Comparison of ENCODE assay signal across 24 cellular contexts in the genomic region with DNA sequence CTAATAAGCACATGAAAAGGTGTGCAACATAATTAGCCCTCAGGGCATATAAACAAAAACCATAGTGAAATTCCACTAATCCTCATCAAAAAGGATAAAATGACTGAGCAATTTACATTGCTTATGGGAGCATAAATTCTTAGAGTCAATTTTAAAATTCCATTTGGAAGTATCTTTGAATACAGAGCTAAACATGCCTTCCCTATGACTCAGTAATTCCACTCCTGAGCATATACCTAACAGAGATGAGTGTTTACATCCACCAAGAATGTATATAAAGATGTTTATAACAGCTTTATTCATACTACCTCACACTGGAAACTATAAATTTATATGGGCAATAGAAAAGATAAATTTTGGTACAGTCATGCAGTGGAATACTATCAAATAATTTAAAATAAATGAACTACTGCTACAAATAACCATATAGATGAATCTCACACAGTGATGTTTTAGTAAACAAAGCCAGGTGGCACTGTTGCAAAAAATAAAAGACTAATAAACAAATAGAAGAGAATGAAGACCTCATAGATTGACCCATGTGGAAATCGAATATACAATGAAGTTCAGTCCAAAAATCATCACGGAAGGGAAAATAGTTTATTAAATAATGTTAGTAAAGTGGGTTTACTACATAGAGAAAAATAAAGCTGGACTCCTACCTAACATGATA. TPM values are rescaled to one million over a fixed set of nuclear protein-coding genes. Genes with fewer than 3 reads are reported as not detected.
DNase-seq lines count a peak whose midpoint lies in the region; FAIRE-seq and TF ChIP-seq lines count a peak whose summit lies in the region.
"Had no signal": no experiment of that assay in that cellular context is flagged by ENCODE, and none has a peak within 500 bp of the region (broad histone marks: within the 10 kb centered on the region; RNA-seq: fewer than 3 reads in every experiment).

No MANE protein-coding gene starts in this region.

- no peak overlapping the region for H2AFZ ChIP-seq in GM23248
- H2AFZ ChIP-seq in Karpas-422 (ENCODE audit: low read length): no peak overlapping the region

- FAIRE-seq in A204.1 (lab: Jason Lieb, UNC): peak; percentile 11
- FAIRE-seq: colon had no signal

- H3K79me2 ChIP-seq in GM23248 (ENCODE audit: insufficient read depth) (no peaks in the 10 kb centered on the region), Karpas-422 (ENCODE audit: low read length) (no peaks in the 10 kb centered on the region)

- H3K36me3 ChIP-seq in GM23248 (ENCODE audit: low read depth): no peaks in the 10 kb centered on the region
- H3K36me3 ChIP-seq in Karpas-422 (ENCODE audit: insufficient read depth, low read length): no peaks in the 10 kb centered on the region
- H3K36me3 ChIP-seq: ascending aorta, left lung, right lobe of liver, uterus had no signal

- H3K9ac ChIP-seq in GM23248: no peak overlapping the region
- no peak overlapping the region for H3K9ac ChIP-seq in Karpas-422 (ENCODE audit: low read length)

- peak; percentile 12 for TF ChIP-seq CTCF in epithelial cell of esophagus (IDR thresholded peaks at IDR 0.05; ENCODE audit: insufficient read depth, low read depth, low read length, missing control alignments)

- H3K4me1 ChIP-seq in GM23248 (ENCODE audit: insufficient read depth): no peaks in the 10 kb centered on the region
- no peaks in the 10 kb centered on the region for H3K4me1 ChIP-seq in Karpas-422 (ENCODE audit: low read length)
- H3K4me1 ChIP-seq: ascending aorta, left lung, right lobe of liver, uterus had no signal

- in situ Hi-C loops in GM23248 (cut with MboI): no loop called here

- H3K4me2 ChIP-seq in GM23248 (ENCODE audit: unreplicated experiment) (no peak overlapping the region), Karpas-422 (ENCODE audit: low read depth, low read length, poor library complexity, severe bottlenecking) (no peak overlapping the region)

- H3K9me2 ChIP-seq in GM23248 (ENCODE audit: insufficient read depth): no peaks in the 10 kb centered on the region
- H3K9me2 ChIP-seq in Karpas-422 (replicated peaks; ENCODE audit: insufficient read depth, low read length): no peaks in the 10 kb centered on the region

- H3K4me3 ChIP-seq in GM23248 (no peak overlapping the region), epithelial cell of esophagus (ENCODE audit: low read length) (no peak overlapping the region), Karpas-422 (ENCODE audit: low read length) (no peak overlapping the region)
- H3K4me3 ChIP-seq: ascending aorta, left lung, right lobe of liver, uterus had no signal

- H3K27me3 ChIP-seq in GM23248 (replicated peaks; ENCODE audit: insufficient read depth) (no peaks in the 10 kb centered on the region), Karpas-422 (ENCODE audit: low read length) (no peaks in the 10 kb centered on the region)
- H3K27me3 ChIP-seq: ascending aorta, left lung, right lobe of liver, uterus had no signal

- H3K9me3 ChIP-seq in GM23248 (ENCODE audit: low read depth): no peaks in the 10 kb centered on the region
- H3K9me3 ChIP-seq in Karpas-422 (ENCODE audit: low read length): no peaks in the 10 kb centered on the region
- H3K9me3 ChIP-seq: ascending aorta, left lung, right lobe of liver, uterus had no signal

- no peaks in the 10 kb centered on the region for H3F3A ChIP-seq in GM23248 (ENCODE audit: insufficient read depth)

- WGBS in GM23248 (ENCODE audit: low coverage in 1 of 2, low lambda C conversion rate in 2 of 2, missing lambda C conversion rate in 2 of 2), 2 experiments: 35 to 58% methylated on average over 2 of the region's 2 CpGs

- H3K27ac ChIP-seq in GM23248 (no peak overlapping the region), Karpas-422 (ENCODE audit: low read length) (no peak overlapping the region)
- H3K27ac ChIP-seq: ascending aorta, left lung, right lobe of liver, uterus had no signal

- DNase-seq in GM23248 (peak; percentile 6), OCI-M1 (lab: John Stamatoyannopoulos, UW) (peak; percentile 15), epithelial cell of esophagus (ENCODE audit: low read depth) (peak; percentile 21), Karpas-422 (no peak), NOMO-1 treated with DMSO at 0.1 percent for 48 hours (lab: John Stamatoyannopoulos, UW; ENCODE audit: unreplicated experiment) (no peak), DMS 273 treated with DMSO at 0.1 percent for 48 hours (lab: John Stamatoyannopoulos, UW) (no peak), nucleus accumbens (lab: John Stamatoyannopoulos, UW) (no peak)
- DNase-seq: activated B cell treated with CpG ODN at 0.5 μM for 24 hours; activated effector memory CD4-positive, alpha-beta T cell treated with anti-CD3 and anti-CD28 coated beads, Interleukin-2, amount 50 U/mL, for 16 hours; CD8-positive, alpha-beta memory T cell; GOT3; left lung; NCI-H1105; NCI-H2171; right lobe of liver; SHP77; stimulated activated naive CD8-positive, alpha-beta T cell treated with anti-CD3 and anti-CD28 coated beads, Interleukin-15, amount 100 ng/mL, for 72 hours; T-helper 2 cell; uterus had no signal

- no peaks in the 10 kb centered on the region for H4K20me1 ChIP-seq in GM23248 (ENCODE audit: insufficient read depth)
- H4K20me1 ChIP-seq in Karpas-422 (ENCODE audit: insufficient read depth, low read depth, low read length): no peaks in the 10 kb centered on the region

RNA-seq across cellular contexts. Expression of gene OR2D2, which starts 8.2 kb away (rescaled TPM):
- total RNA-seq in GM23248 (2014; rRNA removed; shearing (Covaris generic)): 0.22 TPM in 1 of 2 replicates, not detected in the other
- not detected in 2 replicates for polyA plus RNA-seq in GM23248 (2016; fragmentation: Nextera tagmentation; extraction: Ambion mirVana)
- total RNA-seq in Karpas-422 (2014; rRNA removed; shearing (Covaris generic); ENCODE audit: low replicate concordance): 0.36 and 0.71 TPM in 2 replicates
- total RNA-seq: activated B cell treated with CpG ODN at 0.5 μM for 24 hours; ascending aorta; CD8-positive, alpha-beta memory T cell; right lobe of liver had no signal
- polyA plus RNA-seq: AG04450; CD8-positive, alpha-beta memory T cell had no signal

RNA-seq across cellular contexts. Expression of gene OR2D3, which starts 20.3 kb away (rescaled TPM):
- total RNA-seq in GM23248 (2014; rRNA removed; shearing (Covaris generic)): not detected in 2 replicates
- polyA plus RNA-seq in GM23248 (2016; fragmentation: Nextera tagmentation; extraction: Ambion mirVana): 0.18 TPM in 1 of 2 replicates, not detected in the other
- not detected in 2 replicates for total RNA-seq in Karpas-422 (2014; rRNA removed; shearing (Covaris generic); ENCODE audit: low replicate concordance)
- total RNA-seq: activated B cell treated with CpG ODN at 0.5 μM for 24 hours; ascending aorta; CD8-positive, alpha-beta memory T cell; left lung; osteoblast; right lobe of liver; uterus had no signal
- polyA plus RNA-seq: AG04450; CD8-positive, alpha-beta memory T cell had no signal

RNA-seq across cellular contexts. Expression of gene OR10A4, which starts 24.0 kb away (rescaled TPM):
- total RNA-seq in GM23248 (2014; rRNA removed; shearing (Covaris generic)): not detected in 2 replicates
- polyA plus RNA-seq in GM23248 (2016; fragmentation: Nextera tagmentation; extraction: Ambion mirVana): not detected in 2 replicates
- not detected in 2 replicates for total RNA-seq in Karpas-422 (2014; rRNA removed; shearing (Covaris generic); ENCODE audit: low replicate concordance)
- total RNA-seq: activated B cell treated with CpG ODN at 0.5 μM for 24 hours; ascending aorta; CD8-positive, alpha-beta memory T cell; left lung; osteoblast; right lobe of liver; uterus had no signal
- polyA plus RNA-seq: AG04450; CD8-positive, alpha-beta memory T cell had no signal

RNA-seq across cellular contexts. Expression of gene ZNF215, which starts 25.8 kb away (rescaled TPM):
- 3.5 and 4.9 TPM in 2 replicates for total RNA-seq in GM23248 (2014; rRNA removed; shearing (Covaris generic))
- 5.4 and 5.6 TPM in 2 replicates for polyA plus RNA-seq in GM23248 (2016; fragmentation: Nextera tagmentation; extraction: Ambion mirVana)
- 12.3 and 26.9 TPM in 2 replicates for total RNA-seq in Karpas-422 (2014; rRNA removed; shearing (Covaris generic); ENCODE audit: low replicate concordance)
- total RNA-seq: ascending aorta had no signal
- polyA plus RNA-seq: CD8-positive, alpha-beta memory T cell had no signal

RNA-seq across cellular contexts. Expression of gene OR10A2, which starts 37.6 kb away (rescaled TPM):
- total RNA-seq in GM23248 (2014; rRNA removed; shearing (Covaris generic)): not detected in 2 replicates
- polyA plus RNA-seq in GM23248 (2016; fragmentation: Nextera tagmentation; extraction: Ambion mirVana): 0.10 and 0.11 TPM in 2 replicates
- total RNA-seq in Karpas-422 (2014; rRNA removed; shearing (Covaris generic); ENCODE audit: low replicate concordance): not detected in 2 replicates
- total RNA-seq: activated B cell treated with CpG ODN at 0.5 μM for 24 hours; ascending aorta; CD8-positive, alpha-beta memory T cell; left lung; osteoblast; right lobe of liver; uterus had no signal
- polyA plus RNA-seq: AG04450; CD8-positive, alpha-beta memory T cell had no signal

Comparison
In these comparisons a context has a peak if more than half of its experiments do, and no peak if none do; other contexts are left out.
1. DNase-seq: peak in GM23248 (single experiment), OCI-M1 (single experiment) and epithelial cell of esophagus (single experiment); none in Karpas-422 (single experiment), NOMO-1 treated with DMSO at 0.1 percent for 48 hours (single experiment), DMS 273 treated with DMSO at 0.1 percent for 48 hours (single experiment) and nucleus accumbens (0 of 56).